In the genomic region with DNA sequence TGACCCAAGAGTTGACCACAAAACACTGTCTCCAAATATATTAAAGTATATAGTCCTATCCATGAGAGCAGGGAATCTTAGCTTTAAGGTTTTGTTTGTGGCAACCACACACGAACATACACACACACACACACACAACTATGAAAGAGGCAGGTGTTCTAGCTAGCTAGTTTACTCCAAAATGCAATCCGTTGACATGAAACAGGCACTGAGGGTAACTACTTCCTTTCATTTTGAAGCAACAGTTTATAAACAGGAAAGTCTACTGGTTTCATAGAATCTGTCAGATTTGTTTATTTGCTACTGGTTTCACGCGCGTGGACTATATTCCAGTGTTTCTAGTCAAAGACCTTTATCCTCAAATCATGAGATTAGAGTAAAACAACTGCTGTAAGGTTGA, we compare ENCODE assay signal across 19 cellular contexts. TPM values are rescaled to one million over a fixed set of nuclear protein-coding genes. Genes with fewer than 3 reads are reported as not detected.
A peak's percentile ranks its signal among the peaks of the same experiment; 100 is the strongest.
DNase-seq lines count a peak whose midpoint lies in the region; ATAC-seq and TF ChIP-seq lines count a peak whose summit lies in the region.
"Had no signal": no experiment of that assay in that cellular context is flagged by ENCODE, and none has a peak within 500 bp of the region (broad histone marks: within the 10 kb centered on the region; RNA-seq: fewer than 3 reads in every experiment).

No MANE protein-coding gene starts in this region.

- DNase-seq in GM12865 (ENCODE audit: low read depth) (peak; percentile 21), MM.1S (peak; percentile 71), osteocyte (ENCODE audit: extremely low spot score, unreplicated experiment) (peak; percentile 17), HK-2 (ENCODE audit: unreplicated experiment) (no peak), Right ventricle myocardium inferior (ENCODE audit: missing footprints) (no peak)
- no peak for DNase-seq in activated T-cell treated with anti-CD3 and anti-CD28 coated beads, Interleukin-2, amount 50 U/mL, for 48 hours
- DNase-seq: C1 segment of cervical spinal cord; Calu3; CD4-positive, alpha-beta memory T cell; COR-L47; DMS53; DMS79 treated with DMSO at 0.1 percent for 48 hours; GOT3; H7; HCEC 1CT had no signal

- H3K27me3 ChIP-seq in BLaER1 treated with 17β-estradiol and CSF1 and Interleukin-3, amounts not matched to agents 10 nM and 100 nM: no peaks in the 10 kb centered on the region
- H3K27me3 ChIP-seq in MM.1S (replicated peaks; ENCODE audit: insufficient read depth, low read length): no peaks in the 10 kb centered on the region

- H4K20me1 ChIP-seq in BLaER1 treated with 17β-estradiol and CSF1 and Interleukin-3, amounts not matched to agents 10 nM and 100 nM: no peaks in the 10 kb centered on the region
- no peaks in the 10 kb centered on the region for H4K20me1 ChIP-seq in MM.1S (ENCODE audit: insufficient read depth, low read length)

- no peak overlapping the region for H3K9ac ChIP-seq in BLaER1 treated with 17β-estradiol and CSF1 and Interleukin-3, amounts not matched to agents 10 nM and 100 nM
- no peak overlapping the region for H3K9ac ChIP-seq in MM.1S (ENCODE audit: low read length)

- TF ChIP-seq CTCF in GM12865 (IDR thresholded peaks at IDR 0.05; ENCODE audit: insufficient read depth, low read depth, low read length, missing control alignments) (no peak), MM.1S (IDR thresholded peaks at IDR 0.05; ENCODE audit: low read length) (no peak), osteocyte (IDR thresholded peaks at IDR 0.05) (no peak)

- H3K9me3 Mint-ChIP-seq in osteocyte (ENCODE audit: unreplicated experiment): peaks cover 7% of the 10 kb centered on the region

- no peaks in the 10 kb centered on the region for H3K36me3 ChIP-seq in BLaER1 treated with 17β-estradiol and CSF1 and Interleukin-3, amounts not matched to agents 10 nM and 100 nM
- no peaks in the 10 kb centered on the region for H3K36me3 ChIP-seq in MM.1S (replicated peaks; ENCODE audit: insufficient read depth, low read length)

- H3K4me1 Mint-ChIP-seq in osteocyte (ENCODE audit: unreplicated experiment): no peaks in the 10 kb centered on the region
- H3K4me1 Mint-ChIP-seq: B cell; CD4-positive, alpha-beta memory T cell had no signal

- H3K9me2 ChIP-seq in MM.1S (replicated peaks; ENCODE audit: insufficient read depth, low read length): no peaks in the 10 kb centered on the region

- intact Hi-C loops in Right ventricle myocardium inferior (cut with DNase I): no loop called here

- no peaks in the 10 kb centered on the region for H3K27me3 Mint-ChIP-seq in osteocyte (ENCODE audit: unreplicated experiment)

- H3F3A ChIP-seq in MM.1S (ENCODE audit: insufficient read depth, low read length): no peaks in the 10 kb centered on the region

- no peak overlapping the region for H3K4me3 Mint-ChIP-seq in osteocyte (ENCODE audit: unreplicated experiment)
- H3K4me3 Mint-ChIP-seq: B cell; CD4-positive, alpha-beta memory T cell had no signal

- H3K79me2 ChIP-seq in MM.1S (ENCODE audit: low read length): no peaks in the 10 kb centered on the region

- H3K9me3 ChIP-seq in BLaER1 treated with 17β-estradiol and CSF1 and Interleukin-3, amounts not matched to agents 10 nM and 100 nM (replicated peaks in 1 of 11): peaks cover 0 to 12% (median 0%) of the 10 kb centered on the region in 11 experiments; a peak in 3 of 22 replicates
- H3K9me3 ChIP-seq in MM.1S (replicated peaks; ENCODE audit: insufficient read depth, low read length): no peaks in the 10 kb centered on the region

- no peak for ATAC-seq in HG03280 (IDR thresholded peaks at IDR 0.05; ENCODE audit: unreplicated experiment)
- ATAC-seq in Right ventricle myocardium inferior: no peak
- ATAC-seq: GM12878 had no signal

- H3K4me3 ChIP-seq in BLaER1 treated with 17β-estradiol and CSF1 and Interleukin-3, amounts not matched to agents 10 nM and 100 nM: no peak overlapping the region
- H3K4me3 ChIP-seq in GM12865 (ENCODE audit: low read depth, low read length) (no peak overlapping the region), MM.1S (ENCODE audit: low read length) (no peak overlapping the region)
- H3K4me3 ChIP-seq: GM12878 had no signal

- H3K27ac ChIP-seq in BLaER1 treated with 17β-estradiol and CSF1 and Interleukin-3, amounts not matched to agents 10 nM and 100 nM: no peak overlapping the region
- H3K27ac ChIP-seq in MM.1S (ENCODE audit: low read length): no peak overlapping the region; the same call in 1 of the 2 replicates

- H3K4me1 ChIP-seq in BLaER1 treated with 17β-estradiol and CSF1 and Interleukin-3, amounts not matched to agents 10 nM and 100 nM: peaks cover 0 to 51% (median 22%) of the 10 kb centered on the region in 10 experiments; a peak in 14 of 20 replicates
- H3K4me1 ChIP-seq in MM.1S (ENCODE audit: low read length): no peaks in the 10 kb centered on the region

- H3K36me3 Mint-ChIP-seq in osteocyte (ENCODE audit: unreplicated experiment): no peaks in the 10 kb centered on the region
- H3K36me3 Mint-ChIP-seq: CD4-positive, alpha-beta memory T cell had no signal

- H3K27ac Mint-ChIP-seq in osteocyte (ENCODE audit: unreplicated experiment): no peak overlapping the region
- H3K27ac Mint-ChIP-seq: B cell; CD4-positive, alpha-beta memory T cell had no signal

- H3K4me2 ChIP-seq in BLaER1 treated with 17β-estradiol and CSF1 and Interleukin-3, amounts not matched to agents 10 nM and 100 nM: peak overlapping the region in 8 of 11 experiments; percentile 3 to 63 (median 54); a peak in 12 of 22 replicates
- H3K4me2 ChIP-seq in MM.1S (ENCODE audit: low read depth, low read length): peak overlapping the region; percentile 15; the same call in 1 of the 2 replicates

- no peak overlapping the region for H2AFZ ChIP-seq in MM.1S (ENCODE audit: low read length)

RNA-seq across cellular contexts. Expression of gene HTR5A, which starts 14.9 kb away (rescaled TPM):
- total RNA-seq in osteocyte: not detected in 2 replicates
- not detected for total RNA-seq in Right ventricle myocardium inferior
- total RNA-seq: B cell; Calu3; CD4-positive, alpha-beta memory T cell; GM12878; H7 had no signal

Comparison
In these comparisons a context has a peak if more than half of its experiments do, and no peak if none do; other contexts are left out.
1. DNase-seq: peak in GM12865 (single experiment), MM.1S (single experiment) and osteocyte (single experiment); none in activated T-cell treated with anti-CD3 and anti-CD28 coated beads, Interleukin-2, amount 50 U/mL, for 48 hours (0 of 2), HK-2 (single experiment) and Right ventricle myocardium inferior (single experiment).